Comparison of ENCODE assay signal across 9 cellular contexts in the genomic region with DNA sequence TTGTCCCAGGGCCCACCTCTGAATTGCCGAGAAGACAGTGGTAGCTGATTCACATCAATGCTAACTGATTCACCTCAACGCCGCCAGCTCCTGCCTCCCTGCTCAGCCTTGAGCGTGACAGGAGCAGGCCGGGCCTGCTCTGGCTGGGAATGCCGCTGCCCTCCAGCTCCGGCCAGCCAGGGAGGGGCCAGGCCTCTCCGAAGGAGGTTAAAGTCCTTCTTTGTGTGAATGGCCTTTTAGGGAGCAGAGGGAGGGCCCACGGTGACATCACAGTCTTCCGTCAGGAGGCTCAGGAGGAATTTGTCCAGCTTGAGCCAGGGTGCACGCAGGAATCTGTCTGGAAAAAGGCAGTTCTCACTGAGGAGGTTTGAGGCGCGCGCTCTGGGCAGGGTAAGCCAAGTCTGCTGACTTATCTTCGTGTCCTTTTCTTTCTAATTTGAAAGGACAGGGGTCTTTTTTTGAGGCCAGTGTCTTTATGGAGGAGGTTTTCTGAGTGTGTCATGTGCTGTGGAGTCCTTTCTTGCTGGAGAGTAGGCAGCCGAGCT.
A peak's percentile ranks its signal among the peaks of the same experiment; 100 is the strongest.
DNase-seq lines count a peak whose midpoint lies in the region; ATAC-seq, FAIRE-seq and TF ChIP-seq lines count a peak whose summit lies in the region.
"Had no signal": no experiment of that assay in that cellular context is flagged by ENCODE, and none has a peak within 500 bp of the region (broad histone marks: within the 10 kb centered on the region; RNA-seq: fewer than 3 reads in every experiment).

No MANE protein-coding gene starts in this region.

- no peak for FAIRE-seq in GM19239 (lab: Jason Lieb, UNC)

- H3K27ac ChIP-seq in vagina, result peak overlapping the region; percentile 84
- H3K27ac ChIP-seq: VCaP had no signal

- H3K36me3 ChIP-seq in mucosa of descending colon (ENCODE audit: low read depth), result no peaks in the 10 kb centered on the region
- H3K36me3 ChIP-seq in vagina, result no peaks in the 10 kb centered on the region

- H3K27me3 Mint-ChIP-seq in activated naive CD8-positive, alpha-beta T cell, result no peaks in the 10 kb centered on the region
- no peaks in the 10 kb centered on the region for H3K27me3 Mint-ChIP-seq in activated naive CD8-positive, alpha-beta T cell treated with anti-CD3 and anti-CD28 coated beads, Interleukin-2, amount 50 U/mL, for 24 hours
- H3K27me3 Mint-ChIP-seq in endothelial cell (ENCODE audit: unreplicated experiment), result peaks cover 18% of the 10 kb centered on the region

- TF ChIP-seq CTCF in endothelial cell (IDR thresholded peaks at IDR 0.05; ENCODE audit: unreplicated experiment) (no peak), mucosa of descending colon (IDR thresholded peaks at IDR 0.05) (no peak), vagina (IDR thresholded peaks at IDR 0.05) (no peak)

- intact Hi-C loops in mucosa of descending colon (cut with DNase I, micrococcal nuclease) (no loop called here), vagina (cut with DNase I) (loop anchor here (5.0 kb wide), 1 partner anchor 78 kb away; no protein-coding TSS in a partner anchor)

- no peaks in the 10 kb centered on the region for H3K9me3 Mint-ChIP-seq in activated naive CD8-positive, alpha-beta T cell (ENCODE audit: low read depth)
- H3K9me3 Mint-ChIP-seq in activated naive CD8-positive, alpha-beta T cell treated with anti-CD3 and anti-CD28 coated beads, Interleukin-2, amount 50 U/mL, for 24 hours, result no peaks in the 10 kb centered on the region
- H3K9me3 Mint-ChIP-seq in endothelial cell (ENCODE audit: unreplicated experiment), result no peaks in the 10 kb centered on the region

- H3K4me3 ChIP-seq in mucosa of descending colon, result no peak overlapping the region
- H3K4me3 ChIP-seq in vagina, result peak overlapping the region; percentile 18 to 33

- no peak overlapping the region for H3K4me3 Mint-ChIP-seq in activated naive CD8-positive, alpha-beta T cell
- H3K4me3 Mint-ChIP-seq in activated naive CD8-positive, alpha-beta T cell treated with anti-CD3 and anti-CD28 coated beads, Interleukin-2, amount 50 U/mL, for 24 hours, result no peak overlapping the region
- peak overlapping the region; percentile 91 for H3K4me3 Mint-ChIP-seq in endothelial cell (ENCODE audit: unreplicated experiment)

- DNase-seq in activated naive CD8-positive, alpha-beta T cell treated with anti-CD3 and anti-CD28 coated beads, Interleukin-2, amount 50 U/mL, for 24 hours, result no peak
- peak; percentile 75 for DNase-seq in endothelial cell (ENCODE audit: low spot score)
- DNase-seq in mucosa of descending colon, result peak; percentile 91 to 92 (median 92)
- DNase-seq in vagina (ENCODE audit: extremely low spot score in 2 of 2), result peak in 1 of 2 donors; percentile 97
- DNase-seq in GM19239 (ENCODE audit: insufficient read length, low spot score), result no peak

- H3K36me3 Mint-ChIP-seq in activated naive CD8-positive, alpha-beta T cell, result no peaks in the 10 kb centered on the region
- no peaks in the 10 kb centered on the region for H3K36me3 Mint-ChIP-seq in activated naive CD8-positive, alpha-beta T cell treated with anti-CD3 and anti-CD28 coated beads, Interleukin-2, amount 50 U/mL, for 24 hours (ENCODE audit: low read depth)
- peaks cover 18% of the 10 kb centered on the region for H3K36me3 Mint-ChIP-seq in endothelial cell (ENCODE audit: low read depth, unreplicated experiment)

- H3K9me3 ChIP-seq in mucosa of descending colon, result no peaks in the 10 kb centered on the region
- no peaks in the 10 kb centered on the region for H3K9me3 ChIP-seq in vagina

- H3K27ac Mint-ChIP-seq in activated naive CD8-positive, alpha-beta T cell, result peak overlapping the region; percentile 1
- H3K27ac Mint-ChIP-seq in activated naive CD8-positive, alpha-beta T cell treated with anti-CD3 and anti-CD28 coated beads, Interleukin-2, amount 50 U/mL, for 24 hours, result no peak overlapping the region
- peak overlapping the region; percentile 98 for H3K27ac Mint-ChIP-seq in endothelial cell (ENCODE audit: unreplicated experiment)

- H3K27me3 ChIP-seq in vagina, result no peaks in the 10 kb centered on the region

- ATAC-seq in activated naive CD8-positive, alpha-beta T cell treated with anti-CD3 and anti-CD28 coated beads, Interleukin-2, amount 50 U/mL, for 24 hours, result no peak
- ATAC-seq in mucosa of descending colon (peak; percentile 98), GM21367 (IDR thresholded peaks at IDR 0.05; ENCODE audit: unreplicated experiment) (no peak), HG03469 (IDR thresholded peaks at IDR 0.05; ENCODE audit: unreplicated experiment) (no peak)

- H3K4me1 Mint-ChIP-seq in activated naive CD8-positive, alpha-beta T cell (ENCODE audit: low read depth), result peaks cover 19% of the 10 kb centered on the region
- peaks cover 49% of the 10 kb centered on the region for H3K4me1 Mint-ChIP-seq in activated naive CD8-positive, alpha-beta T cell treated with anti-CD3 and anti-CD28 coated beads, Interleukin-2, amount 50 U/mL, for 24 hours
- H3K4me1 Mint-ChIP-seq in endothelial cell (ENCODE audit: unreplicated experiment), result peaks cover 93% of the 10 kb centered on the region

- peak in 1 of 2 donors; percentile 28 for TF ChIP-seq POLR2A in vagina (IDR thresholded peaks at IDR 0.05)

- H3K4me1 ChIP-seq in mucosa of descending colon (ENCODE audit: low read depth), result peaks cover 7% of the 10 kb centered on the region
- peaks cover 58% of the 10 kb centered on the region for H3K4me1 ChIP-seq in vagina

Comparison
In these comparisons a context has a peak if more than half of its experiments do, and no peak if none do; other contexts are left out.
1. DNase-seq: peak in endothelial cell (single experiment) and mucosa of descending colon (3 of 3); none in activated naive CD8-positive, alpha-beta T cell treated with anti-CD3 and anti-CD28 coated beads, Interleukin-2, amount 50 U/mL, for 24 hours (single experiment) and GM19239 (single experiment).